Comparison of ENCODE assay signal across 18 cellular contexts in the genomic region with DNA sequence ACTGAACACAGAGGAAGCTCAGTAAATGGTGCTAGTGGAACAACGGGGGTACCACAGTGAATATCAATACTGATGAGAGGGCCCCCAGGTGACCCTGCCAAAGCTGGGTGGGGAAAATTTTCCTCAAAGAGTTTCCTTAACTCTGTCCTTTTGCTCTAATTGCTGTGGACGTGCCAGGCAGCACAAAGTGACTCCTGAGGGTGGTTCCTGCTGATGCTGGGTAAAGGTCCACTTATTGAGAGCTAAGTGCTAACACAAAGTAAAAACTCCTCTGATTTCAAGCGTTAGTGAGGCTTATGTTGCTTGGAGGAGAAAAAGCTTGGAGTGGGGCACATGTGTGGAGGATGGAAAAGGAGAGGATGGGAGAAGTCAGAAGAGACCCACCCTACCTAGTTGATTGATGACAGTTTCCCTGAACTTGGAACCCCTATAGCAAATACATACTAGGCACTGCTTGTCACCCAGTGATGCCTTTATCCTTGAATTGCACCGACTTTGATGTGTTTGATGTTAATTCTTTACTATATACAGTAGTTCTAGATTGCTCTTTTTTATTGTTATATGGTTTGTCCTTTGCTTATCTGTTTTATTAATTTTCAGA. TPM values are rescaled to one million over a fixed set of nuclear protein-coding genes. Genes with fewer than 3 reads are reported as not detected.
DNase-seq lines count a peak whose midpoint lies in the region; ATAC-seq, FAIRE-seq and TF ChIP-seq lines count a peak whose summit lies in the region.
"Had no signal": no experiment of that assay in that cellular context is flagged by ENCODE, and none has a peak within 500 bp of the region (broad histone marks: within the 10 kb centered on the region; RNA-seq: fewer than 3 reads in every experiment).

No MANE protein-coding gene starts in this region.

- in situ Hi-C loops in K562 (cut with MboI), result no loop called here

- no peaks in the 10 kb centered on the region for H3K79me2 ChIP-seq in K562 (ENCODE audit: control insufficient read depth, insufficient read depth, low read length)
- no peaks in the 10 kb centered on the region for H3K79me2 ChIP-seq in endothelial cell of umbilical vein (ENCODE audit: control insufficient read depth, insufficient read depth, low read length)

- H3K36me3 ChIP-seq in K562 (ENCODE audit: control insufficient read depth, insufficient read depth, low read length), result no peaks in the 10 kb centered on the region
- no peaks in the 10 kb centered on the region for H3K36me3 ChIP-seq in endothelial cell of umbilical vein (ENCODE audit: control insufficient read depth in 2 of 2, extremely low read depth in 1 of 2, insufficient read depth in 2 of 2, low read length in 2 of 2)
- no peaks in the 10 kb centered on the region for H3K36me3 ChIP-seq in mucosa of descending colon (ENCODE audit: low read depth)
- no peaks in the 10 kb centered on the region for H3K36me3 ChIP-seq in small intestine (ENCODE audit: control insufficient read depth in 2 of 2, insufficient read depth in 2 of 2, low read length in 2 of 2)

- H3K27me3 ChIP-seq in K562 (ENCODE audit: control insufficient read depth in 2 of 2, insufficient read depth in 2 of 2, low read length in 2 of 2), result no peaks in the 10 kb centered on the region
- no peaks in the 10 kb centered on the region for H3K27me3 ChIP-seq in endothelial cell of umbilical vein (ENCODE audit: control insufficient read depth in 2 of 2, insufficient read depth in 2 of 2, low read length in 2 of 2)
- H3K27me3 ChIP-seq in small intestine (ENCODE audit: control insufficient read depth in 2 of 2, insufficient read depth in 2 of 2, low read length in 2 of 2), result no peaks in the 10 kb centered on the region

- H3K9ac ChIP-seq in K562 (ENCODE audit: insufficient read depth in 1 of 2, low read depth in 2 of 2, low read length in 2 of 2) (no peak overlapping the region), endothelial cell of umbilical vein (replicated peaks; ENCODE audit: extremely low read depth, insufficient read depth, low read length) (no peak overlapping the region)
- H3K9ac ChIP-seq: GM23248 had no signal

- intact Hi-C loops in K562 (cut with micrococcal nuclease) (no loop called here), endothelial cell of umbilical vein (cut with micrococcal nuclease) (no loop called here), mucosa of descending colon (cut with DNase I, micrococcal nuclease) (no loop called here), cardiac septum (cut with DNase I) (no loop called here)

- H3K4me3 ChIP-seq in K562 (no peak overlapping the region), endothelial cell of umbilical vein (replicated peaks in 1 of 3; ENCODE audit: insufficient read depth in 1 of 3, low read depth in 1 of 3, low read length in 3 of 3) (no peak overlapping the region), mucosa of descending colon (no peak overlapping the region), small intestine (ENCODE audit: low read depth in 1 of 2, low read length in 2 of 2) (no peak overlapping the region)
- H3K4me3 ChIP-seq: GM23248 had no signal

- DNase-seq in K562 (ENCODE audit: extremely low read depth in 1 of 4, low spot score in 3 of 4), result no peak
- no peak for DNase-seq in endothelial cell of umbilical vein (ENCODE audit: low read depth, low spot score)
- peak in 1 of 3 donors; percentile 27 for DNase-seq in mucosa of descending colon
- peak; percentile 70 for DNase-seq in small intestine
- no peak for DNase-seq in NCI-H146 (lab: John Stamatoyannopoulos, UW)
- DNase-seq in cardiac septum (ENCODE audit: low spot score), result no peak
- DNase-seq: C1 segment of cervical spinal cord; Calu3; CD4-positive, alpha-beta memory T cell; COR-L47; DMS153; DND-41; GM23248; H7; HCEC 1CT had no signal

- 28% methylated on average over 4 of the region's 4 CpGs for WGBS in K562 (ENCODE audit: insufficient coverage, low coverage, missing lambda C conversion rate)
- 15 to 55% (median 28%) methylated on average over 4 of the region's 4 CpGs for WGBS in small intestine, 3 donors

- no peak for TF ChIP-seq RAD21 in K562 (CRISPR knock-in tag; conservative IDR thresholded peaks at IDR 0.05 in 1 of 2, IDR thresholded peaks at IDR 0.05 in 1 of 2)

- H3K4me1 ChIP-seq in K562 (replicated peaks in 1 of 2; ENCODE audit: control insufficient read depth in 2 of 2, insufficient read depth in 2 of 2, low read length in 2 of 2) (peaks cover 5 to 12% of the 10 kb centered on the region in 2 experiments; a peak in 2 of 5 replicates), endothelial cell of umbilical vein (ENCODE audit: control insufficient read depth, extremely low read depth, insufficient read depth, low read length) (peaks cover 8% of the 10 kb centered on the region), mucosa of descending colon (ENCODE audit: low read depth) (no peaks in the 10 kb centered on the region), small intestine (ENCODE audit: control insufficient read depth in 2 of 2, insufficient read depth in 1 of 2, low read depth in 1 of 2, low read length in 1 of 2) (no peaks in the 10 kb centered on the region)

- ATAC-seq in K562 (no peak), mucosa of descending colon (peak; percentile 37)

- H2AFZ ChIP-seq in K562 (ENCODE audit: low read depth, low read length) (peak overlapping the region; percentile 33; the same call in 1 of the 2 replicates), endothelial cell of umbilical vein (ENCODE audit: low read depth, low read length) (no peak overlapping the region)
- H2AFZ ChIP-seq: GM23248 had no signal

- no peak for TF ChIP-seq EP300 in K562 (IDR thresholded peaks at IDR 0.05; ENCODE audit: low read length)

- dilution Hi-C loops in endothelial cell of umbilical vein (cut with MboI; ENCODE audit: extremely low pct_ligation_motif_present, low sequenced_read_pairs), result no loop called here

- FAIRE-seq in K562 (lab: Jason Lieb, UNC), result no peak
- peak; percentile 55 for FAIRE-seq in endothelial cell of umbilical vein (lab: Jason Lieb, UNC)
- FAIRE-seq in small intestine (lab: Jason Lieb, UNC), result no peak
- FAIRE-seq: G401.6, GM12892, H1 had no signal

- H4K20me1 ChIP-seq in K562 (replicated peaks; ENCODE audit: control insufficient read depth, insufficient read depth, low read length) (no peaks in the 10 kb centered on the region), endothelial cell of umbilical vein (replicated peaks; ENCODE audit: control insufficient read depth, extremely low read depth, insufficient read depth, low read length) (no peaks in the 10 kb centered on the region)

- CTCF ChIA-PET in K562 (lab: Yijun Ruan, JAX; ENCODE audit: low intra/inter-chr PET ratio), result no interaction called here
- CTCF ChIA-PET in endothelial cell of umbilical vein (lab: Charles Lee), result interaction anchor here (0.9 kb wide), 1 partner anchor 14 kb away, joined by 3 read pairs; no protein-coding TSS in a partner anchor

- H3K9me1 ChIP-seq in K562 (ENCODE audit: control insufficient read depth, insufficient read depth, low read length) (no peaks in the 10 kb centered on the region), endothelial cell of umbilical vein (replicated peaks; ENCODE audit: control insufficient read depth, extremely low read depth, insufficient read depth, low read length) (no peaks in the 10 kb centered on the region)

- H3K9me3 ChIP-seq in K562 (replicated peaks; ENCODE audit: control insufficient read depth, insufficient read depth, low read depth, low read length) (no peaks in the 10 kb centered on the region), endothelial cell of umbilical vein (replicated peaks; ENCODE audit: control insufficient read depth, insufficient read depth, low read length) (no peaks in the 10 kb centered on the region), mucosa of descending colon (no peaks in the 10 kb centered on the region), small intestine (ENCODE audit: control insufficient read depth, low read depth) (no peaks in the 10 kb centered on the region)

- H3K27ac ChIP-seq in K562 (ENCODE audit: extremely low read depth, low read depth, low read length), result no peak overlapping the region
- H3K27ac ChIP-seq in endothelial cell of umbilical vein (ENCODE audit: insufficient read depth, low read depth, low read length), result no peak overlapping the region
- peak overlapping the region in 1 of 2 donors; percentile 8 for H3K27ac ChIP-seq in small intestine (ENCODE audit: low read depth in 1 of 2, low read length in 1 of 2)
- H3K27ac ChIP-seq: GM23248 had no signal

- TF ChIP-seq POLR2A in K562 (conservative IDR thresholded peaks at IDR 0.05), result no peak
- TF ChIP-seq POLR2A in endothelial cell of umbilical vein (IDR thresholded peaks at IDR 0.05; ENCODE audit: low read depth, low read length), result no peak

- H3K4me2 ChIP-seq in K562 (ENCODE audit: insufficient read depth, low read length), result no peak overlapping the region
- no peak overlapping the region for H3K4me2 ChIP-seq in endothelial cell of umbilical vein (ENCODE audit: insufficient read depth, low read length)

- POLR2A ChIA-PET in K562 (lab: Yijun Ruan, JAX) (interaction anchor here (0.7 to 2.1 kb wide), 2 partner anchors 8 to 182 kb away, joined by 3 to 8 read pairs; no protein-coding TSS in a partner anchor), endothelial cell of umbilical vein (lab: Charles Lee) (interaction anchor here (0.6 kb wide), 1 partner anchor 1777 kb away, joined by 3 read pairs; no protein-coding TSS in a partner anchor)

- no peak for TF ChIP-seq CTCF in K562 (IDR thresholded peaks at IDR 0.05 in 2 of 3, conservative IDR thresholded peaks at IDR 0.05 in 1 of 3; ENCODE audit: insufficient read depth in 2 of 3, low read depth in 1 of 3, low read length in 3 of 3)
- TF ChIP-seq CTCF in endothelial cell of umbilical vein (IDR thresholded peaks at IDR 0.05; ENCODE audit: extremely low read depth in 1 of 2, insufficient read depth in 1 of 2, low read depth in 1 of 2, low read length in 2 of 2), result no peak
- TF ChIP-seq CTCF in mucosa of descending colon (IDR thresholded peaks at IDR 0.05), result no peak

- BruUV-seq in K562 (replicated peaks; lab: Mats Ljungman, UMichigan), result no TSS peak
- BruUV-seq in endothelial cell of umbilical vein (replicated peaks; lab: Mats Ljungman, UMichigan), result no TSS peak

RNA-seq across cellular contexts. Expression of a gene that starts 10.1 kb away (rescaled TPM):
- 262 and 366 TPM in 2 replicates for total RNA-seq in K562 (2011; cell fraction: chromatin; rRNA removed; ENCODE audit: low replicate concordance)
- 161 and 181 TPM in 2 replicates for total RNA-seq in K562 (2011; cell fraction: nucleolus; rRNA removed)
- 245 and 254 TPM in 2 replicates for total RNA-seq in K562 (2011; cell fraction: nucleoplasm; rRNA removed)
- total RNA-seq in K562 (2014; rRNA removed) (26.1 and 29.7 TPM in 2 replicates), K562 (2014; rRNA removed; fragmentation: Illumina TruSeq; extraction: Trizol) (37.8 and 39.3 TPM in 2 replicates), K562 (2015; rRNA removed; fragmentation: Illumina TruSeq; extraction: Trizol) (30.3 and 32.9 TPM in 2 replicates), K562 (2021) (36.8 and 38.8 TPM in 2 replicates), endothelial cell of umbilical vein (41.1 and 56.4 TPM in 2 replicates), mucosa of descending colon (10 to 100 TPM; 32.3 to 48.9 (median 43.0) TPM), cardiac septum (22.0 TPM)
- polyA plus RNA-seq in K562 (2011; rRNA removed) (54.0 and 65.8 TPM in 2 replicates), K562 (2014; fragmentation: Illumina TruSeq; extraction: Trizol) (30.1 and 36.3 TPM in 2 replicates), K562 (2014; fragmentation: Nextera tagmentation; extraction: Ambion mirVana) (10 to 100 TPM; 21.1 to 27.6 TPM), K562 (2014; rRNA removed) (31.7 and 39.3 TPM in 2 replicates), endothelial cell of umbilical vein (42.3 and 47.5 TPM in 2 replicates), small intestine (10 to 100 TPM in 2 of 3 donors, 1 to 10 TPM in 1; 8.9 to 19.4 (median 14.1) TPM)
- polyA plus RNA-seq in K562 (2011; cell fraction: cytosol; rRNA removed), result 26.5 and 64.3 TPM in 2 replicates
- polyA plus RNA-seq in K562 (2011; cell fraction: nucleus; rRNA removed), result 109 and 145 TPM in 2 replicates
- polyA plus RNA-seq in K562 (2012), result 32.5 and 33.3 TPM in 2 replicates
- 85.9 and 89.7 TPM in 2 replicates for polyA minus RNA-seq in K562 (2011; rRNA and poly(A)+ RNA removed)
- polyA minus RNA-seq in K562 (2011; cell fraction: cytosol; rRNA and poly(A)+ RNA removed), result 20.3 and 25.1 TPM in 2 replicates
- polyA minus RNA-seq in K562 (2011; cell fraction: nucleus; rRNA and poly(A)+ RNA removed), result 52.8 and 79.3 TPM in 2 replicates
- 19.8 and 21.3 TPM in 2 replicates for polyA plus RNA-seq in endothelial cell of umbilical vein (2011; cell fraction: cytosol; rRNA removed)
- polyA plus RNA-seq in endothelial cell of umbilical vein (2011; cell fraction: nucleus; rRNA removed), result 92.9 and 102 TPM in 2 replicates
- 37.9 and 41.6 TPM in 2 replicates for polyA plus RNA-seq in endothelial cell of umbilical vein (2012)
- polyA minus RNA-seq in endothelial cell of umbilical vein, result 152 and 194 TPM in 2 replicates
- polyA minus RNA-seq in endothelial cell of umbilical vein (2011; cell fraction: cytosol; rRNA and poly(A)+ RNA removed), result 35.7 TPM
- polyA minus RNA-seq in endothelial cell of umbilical vein (2011; cell fraction: nucleus; rRNA and poly(A)+ RNA removed), result 56.1 and 72.3 TPM in 2 replicates

RNA-seq across cellular contexts. Expression of a gene that starts 11.9 kb away (rescaled TPM):
- total RNA-seq in K562 (2011; cell fraction: chromatin; rRNA removed; ENCODE audit: low replicate concordance), result 306 and 323 TPM in 2 replicates
- total RNA-seq in K562 (2011; cell fraction: nucleolus; rRNA removed), result 186 and 193 TPM in 2 replicates
- 291 and 382 TPM in 2 replicates for total RNA-seq in K562 (2011; cell fraction: nucleoplasm; rRNA removed)
- total RNA-seq in K562 (2014; rRNA removed) (65.1 and 69.0 TPM in 2 replicates), K562 (2014; rRNA removed; fragmentation: Illumina TruSeq; extraction: Trizol) (82.9 and 96.9 TPM in 2 replicates), K562 (2015; rRNA removed; fragmentation: Illumina TruSeq; extraction: Trizol) (71.3 and 74.0 TPM in 2 replicates), K562 (2021) (70.1 and 71.2 TPM in 2 replicates), endothelial cell of umbilical vein (33.8 and 38.9 TPM in 2 replicates), mucosa of descending colon (10 to 100 TPM; 67.4 to 74.2 (median 72.7) TPM), cardiac septum (27.3 TPM)
- polyA plus RNA-seq in K562 (2011; rRNA removed) (163 and 214 TPM in 2 replicates), K562 (2014; fragmentation: Illumina TruSeq; extraction: Trizol) (113 and 121 TPM in 2 replicates), K562 (2014; fragmentation: Nextera tagmentation; extraction: Ambion mirVana) (10 to 100 TPM; 58.7 to 75.4 TPM), K562 (2014; rRNA removed) (106 and 112 TPM in 2 replicates), endothelial cell of umbilical vein (43.4 and 47.7 TPM in 2 replicates), small intestine (10 to 100 TPM; 74.7 to 91.7 (median 79.4) TPM)
- 96.8 and 210 TPM in 2 replicates for polyA plus RNA-seq in K562 (2011; cell fraction: cytosol; rRNA removed)
- 281 and 303 TPM in 2 replicates for polyA plus RNA-seq in K562 (2011; cell fraction: nucleus; rRNA removed)
- 81.2 and 169 TPM in 2 replicates for polyA plus RNA-seq in K562 (2012)
- polyA minus RNA-seq in K562 (2011; rRNA and poly(A)+ RNA removed), result 142 and 155 TPM in 2 replicates
- polyA minus RNA-seq in K562 (2011; cell fraction: cytosol; rRNA and poly(A)+ RNA removed), result 53.3 and 56.5 TPM in 2 replicates
- polyA minus RNA-seq in K562 (2011; cell fraction: nucleus; rRNA and poly(A)+ RNA removed), result 62.3 and 102 TPM in 2 replicates
- 37.7 and 38.0 TPM in 2 replicates for polyA plus RNA-seq in endothelial cell of umbilical vein (2011; cell fraction: cytosol; rRNA removed)
- polyA plus RNA-seq in endothelial cell of umbilical vein (2011; cell fraction: nucleus; rRNA removed), result 96.6 and 109 TPM in 2 replicates
- 35.0 and 46.4 TPM in 2 replicates for polyA plus RNA-seq in endothelial cell of umbilical vein (2012)
- 53.0 and 53.4 TPM in 2 replicates for polyA minus RNA-seq in endothelial cell of umbilical vein
- polyA minus RNA-seq in endothelial cell of umbilical vein (2011; cell fraction: cytosol; rRNA and poly(A)+ RNA removed), result 47.4 TPM
- polyA minus RNA-seq in endothelial cell of umbilical vein (2011; cell fraction: nucleus; rRNA and poly(A)+ RNA removed), result 31.0 and 47.6 TPM in 2 replicates

RNA-seq across cellular contexts. Expression of a gene that starts 47.1 kb away (rescaled TPM):
- total RNA-seq in K562 (2011; cell fraction: chromatin; rRNA removed; ENCODE audit: low replicate concordance), result 21.5 and 24.2 TPM in 2 replicates
- 12.0 and 13.7 TPM in 2 replicates for total RNA-seq in K562 (2011; cell fraction: nucleolus; rRNA removed)
- 16.7 and 20.5 TPM in 2 replicates for total RNA-seq in K562 (2011; cell fraction: nucleoplasm; rRNA removed)
- total RNA-seq in K562 (2014; rRNA removed), result 5.9 and 8.0 TPM in 2 replicates
- 5.2 and 5.9 TPM in 2 replicates for total RNA-seq in K562 (2014; rRNA removed; fragmentation: Illumina TruSeq; extraction: Trizol)
- 5.0 and 5.7 TPM in 2 replicates for total RNA-seq in K562 (2015; rRNA removed; fragmentation: Illumina TruSeq; extraction: Trizol)
- total RNA-seq in K562 (2021), result 10.8 and 13.9 TPM in 2 replicates
- polyA plus RNA-seq in K562 (2011; rRNA removed), result 9.7 and 9.9 TPM in 2 replicates
- 5.5 and 6.0 TPM in 2 replicates for polyA plus RNA-seq in K562 (2011; cell fraction: cytosol; rRNA removed)
- polyA plus RNA-seq in K562 (2011; cell fraction: nucleus; rRNA removed), result 9.9 and 10.9 TPM in 2 replicates
- polyA plus RNA-seq in K562 (2012), result 7.2 and 11.0 TPM in 2 replicates
- polyA plus RNA-seq in K562 (2014; fragmentation: Illumina TruSeq; extraction: Trizol), result 8.9 and 9.1 TPM in 2 replicates
- 1 to 10 TPM; 1.6 to 1.8 TPM for polyA plus RNA-seq in K562 (2014; fragmentation: Nextera tagmentation; extraction: Ambion mirVana)
- 7.9 and 8.5 TPM in 2 replicates for polyA plus RNA-seq in K562 (2014; rRNA removed)
- polyA minus RNA-seq in K562 (2011; rRNA and poly(A)+ RNA removed), result 9.7 and 9.9 TPM in 2 replicates
- polyA minus RNA-seq in K562 (2011; cell fraction: cytosol; rRNA and poly(A)+ RNA removed), result 5.0 and 9.4 TPM in 2 replicates
- polyA minus RNA-seq in K562 (2011; cell fraction: nucleus; rRNA and poly(A)+ RNA removed), result 4.4 and 7.4 TPM in 2 replicates
- 42.1 and 49.7 TPM in 2 replicates for total RNA-seq in endothelial cell of umbilical vein
- 23.3 and 24.2 TPM in 2 replicates for polyA plus RNA-seq in endothelial cell of umbilical vein
- 22.8 and 26.9 TPM in 2 replicates for polyA plus RNA-seq in endothelial cell of umbilical vein (2011; cell fraction: cytosol; rRNA removed)
- 55.3 and 61.4 TPM in 2 replicates for polyA plus RNA-seq in endothelial cell of umbilical vein (2011; cell fraction: nucleus; rRNA removed)
- polyA plus RNA-seq in endothelial cell of umbilical vein (2012), result 28.6 and 31.6 TPM in 2 replicates
- polyA minus RNA-seq in endothelial cell of umbilical vein, result 36.2 and 43.2 TPM in 2 replicates
- 11.4 TPM for polyA minus RNA-seq in endothelial cell of umbilical vein (2011; cell fraction: cytosol; rRNA and poly(A)+ RNA removed)
- 22.7 and 26.8 TPM in 2 replicates for polyA minus RNA-seq in endothelial cell of umbilical vein (2011; cell fraction: nucleus; rRNA and poly(A)+ RNA removed)
- 10 to 100 TPM; 16.8 to 29.5 (median 16.9) TPM for total RNA-seq in mucosa of descending colon
- polyA plus RNA-seq in small intestine, result 1 to 10 TPM; 3.8 to 8.2 (median 8.1) TPM
- 30.1 TPM for total RNA-seq in cardiac septum
